9 cellular contexts compared by ENCODE assay signal in the genomic region with DNA sequence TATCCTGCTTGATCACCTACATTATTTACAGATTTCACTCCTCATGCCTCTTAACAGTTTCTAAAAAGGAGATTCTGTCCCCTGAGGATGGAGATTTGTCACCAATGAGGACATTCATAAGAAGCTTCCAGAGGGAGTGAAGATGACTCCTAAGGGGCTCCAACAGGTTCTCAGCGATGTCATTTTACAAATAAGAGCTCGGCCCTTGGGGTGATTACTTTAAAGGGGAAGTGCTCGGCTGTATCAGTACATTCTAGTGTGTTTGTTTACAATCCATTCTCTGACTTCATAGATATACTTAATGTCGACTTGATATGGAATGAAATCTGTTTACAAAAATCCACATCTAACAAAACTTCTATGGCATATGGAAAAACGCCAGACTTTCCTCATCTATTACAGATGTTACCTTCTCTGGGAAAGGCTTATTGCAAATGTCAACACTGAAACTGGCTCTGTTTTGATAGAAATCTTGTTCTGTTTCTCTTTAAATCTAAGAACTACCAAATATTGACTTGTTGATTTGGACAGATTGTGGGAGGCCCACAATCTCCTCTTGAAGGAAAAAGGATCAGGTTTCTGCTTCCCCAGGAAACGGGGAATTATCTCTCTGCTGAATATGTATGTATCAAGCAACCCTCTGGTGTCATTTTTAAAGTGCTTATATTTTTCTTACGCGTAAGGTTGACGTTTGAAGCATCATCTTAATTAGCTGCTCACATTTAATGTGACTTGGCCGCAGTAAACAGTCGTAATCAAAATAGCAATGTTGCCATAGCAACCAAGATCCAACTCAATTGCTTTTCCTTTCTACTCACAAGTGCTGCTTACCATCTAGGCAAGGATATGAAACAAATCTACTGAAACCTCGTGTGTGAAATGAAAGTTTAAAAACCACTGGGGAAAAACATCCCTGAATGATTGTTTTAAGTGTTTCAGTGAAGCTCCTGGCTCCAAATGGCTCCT.
A peak's percentile ranks its signal among the peaks of the same experiment; 100 is the strongest.
DNase-seq lines count a peak whose midpoint lies in the region; ATAC-seq, FAIRE-seq and TF ChIP-seq lines count a peak whose summit lies in the region.
"Had no signal": no experiment of that assay in that cellular context is flagged by ENCODE, and none has a peak within 500 bp of the region (broad histone marks: within the 10 kb centered on the region; RNA-seq: fewer than 3 reads in every experiment).

No MANE protein-coding gene starts in this region.

- 76% methylated on average over 12 of the region's 12 CpGs for whole genome bisulfite sequencing in GM12878 (ENCODE audit: insufficient coverage, insufficient replicate concordance, low lambda C conversion rate, missing lambda C conversion rate)

- in situ Hi-C loops in GM12878 (cut with MboI): no loop called here

- POLR2A ChIA-PET in GM12878 (lab: Charles Lee): interaction anchor here (1.5 kb wide), 1 partner anchor 10 kb away, joined by 3 read pairs; no protein-coding TSS in a partner anchor

- intact Hi-C loops in GM12878 (cut with micrococcal nuclease; ENCODE audit: unreplicated experiment) (loop anchor here (2.0 kb wide), 1 partner anchor 157 kb away; no protein-coding TSS in a partner anchor), Right ventricle myocardium inferior (cut with DNase I) (no loop called here), left ventricle myocardium superior (cut with micrococcal nuclease) (no loop called here)

- BruUV-seq in GM12878 (replicated peaks; lab: Mats Ljungman, UMichigan): no TSS peak

- H4K20me1 ChIP-seq in GM12878 (ENCODE audit: control insufficient read depth, insufficient read depth): no peaks in the 10 kb centered on the region

- DNase-seq in DMS 273 treated with DMSO at 0.1 percent for 48 hours (lab: John Stamatoyannopoulos, UW): peak; percentile 72
- DNase-seq in NCI-H1417 (lab: John Stamatoyannopoulos, UW): peak; percentile 53 to 91 (median 67)
- DNase-seq in GM12878 (ENCODE audit: low read depth, low spot score): peak; percentile 12
- DNase-seq in Right ventricle myocardium inferior (ENCODE audit: missing footprints): no peak
- DNase-seq in stimulated activated CD4-positive, alpha-beta T cell treated with anti-CD3 and anti-CD28 coated beads, Interleukin-1b, Interleukin-23, amount 100 ng/mL, for 48 hours: no peak
- DNase-seq in left ventricle myocardium superior: no peak
- DNase-seq: thyroid gland had no signal

- SMC1A ChIA-PET in GM12878 (lab: Charles Lee; ENCODE audit: uncharacterized antibody, unreplicated experiment): interaction anchor here (0.8 to 1.3 kb wide), 4 partner anchors 34 to 317 kb away, joined by 3 to 4 read pairs (median 4); no protein-coding TSS in a partner anchor

- no peak for TF ChIP-seq RAD21 in GM12878 (IDR thresholded peaks at IDR 0.05; ENCODE audit: insufficient read depth, low read depth, low read length)

- TF ChIP-seq EP300 in GM12878 (IDR thresholded peaks at IDR 0.05; ENCODE audit: borderline replicate concordance in 1 of 2, control insufficient read depth in 1 of 2, low read depth in 2 of 2, low read length in 2 of 2): no peak

- no peak overlapping the region for H3K4me3 ChIP-seq in GM12878
- peak overlapping the region; percentile 26 to 36 for H3K4me3 ChIP-seq in muscle layer of duodenum (ENCODE audit: low read depth in 1 of 2, low read length in 2 of 2)
- H3K4me3 ChIP-seq: thyroid gland had no signal

- no peak for FAIRE-seq in GM12878 (lab: Jason Lieb, UNC)

- H3K27ac ChIP-seq in GM12878 (ENCODE audit: control insufficient read depth, insufficient read depth): no peak overlapping the region
- no peak overlapping the region for H3K27ac ChIP-seq in muscle layer of duodenum (ENCODE audit: low read length)

- no peak overlapping the region for H3K9ac ChIP-seq in GM12878 (ENCODE audit: control insufficient read depth, insufficient read depth, low read length)

- no peak for TF ChIP-seq CTCF in GM12878 (IDR thresholded peaks at IDR 0.05 in 2 of 3, conservative IDR thresholded peaks at IDR 0.05 in 1 of 3; ENCODE audit: control insufficient read depth in 2 of 3, extremely low read depth in 1 of 3, insufficient read depth in 1 of 3, low read depth in 3 of 3, low read length in 3 of 3)

- no peaks in the 10 kb centered on the region for H3K27me3 ChIP-seq in GM12878 (replicated peaks in 1 of 2; ENCODE audit: control insufficient read depth in 2 of 2, insufficient read depth in 2 of 2, low read length in 1 of 2)
- H3K27me3 ChIP-seq in muscle layer of duodenum (ENCODE audit: low read depth, low read length): no peaks in the 10 kb centered on the region
- H3K27me3 ChIP-seq: thyroid gland had no signal

- ATAC-seq in GM12878 (peak; percentile 3; the same call in 1 of the 3 replicates), HG03025 (IDR thresholded peaks at IDR 0.05; ENCODE audit: low FRiP score, unreplicated experiment) (no peak), Right ventricle myocardium inferior (no peak), left ventricle myocardium superior (no peak)

- no peak overlapping the region for H2AFZ ChIP-seq in GM12878 (ENCODE audit: control insufficient read depth, low read depth, low read length)

- CTCF ChIA-PET in GM12878 (lab: Yijun Ruan, JAX): interaction anchor here (0.8 kb wide), 1 partner anchor 16 kb away, joined by 3 read pairs; no protein-coding TSS in a partner anchor

- no peaks in the 10 kb centered on the region for H3K9me3 ChIP-seq in GM12878 (replicated peaks; ENCODE audit: control insufficient read depth, insufficient read depth, low read length)
- H3K9me3 ChIP-seq in muscle layer of duodenum (ENCODE audit: control insufficient read depth in 1 of 2, low read length in 2 of 2): no peaks in the 10 kb centered on the region
- H3K9me3 ChIP-seq: thyroid gland had no signal

- H3K36me3 ChIP-seq in GM12878 (ENCODE audit: control insufficient read depth in 2 of 2, insufficient read depth in 2 of 2, low read length in 1 of 2) (no peaks in the 10 kb centered on the region), muscle layer of duodenum (ENCODE audit: control insufficient read depth in 1 of 2, insufficient read depth in 2 of 2, low read length in 2 of 2) (no peaks in the 10 kb centered on the region)
- H3K36me3 ChIP-seq: thyroid gland had no signal

- TF ChIP-seq POLR2A in GM12878 (IDR thresholded peaks at IDR 0.05; ENCODE audit: low read depth, low read length): no peak

- H3K79me2 ChIP-seq in GM12878 (ENCODE audit: control insufficient read depth, insufficient read depth, low read length): no peaks in the 10 kb centered on the region; the same call in 1 of the 2 replicates

- H3K4me2 ChIP-seq in GM12878 (ENCODE audit: control insufficient read depth, insufficient read depth): peak overlapping the region; percentile 45; the same call in 1 of the 2 replicates

- RAD21 ChIA-PET in GM12878 (lab: Charles Lee; ENCODE audit: unreplicated experiment): interaction anchor here (4.0 kb wide), 1 partner anchor 317 kb away, joined by 17 read pairs; no protein-coding TSS in a partner anchor

- peaks cover 31% of the 10 kb centered on the region for H3K4me1 ChIP-seq in GM12878 (ENCODE audit: control insufficient read depth, insufficient read depth, low read length)
- peaks cover 0 to 10% of the 10 kb centered on the region in 2 donors for H3K4me1 ChIP-seq in muscle layer of duodenum (ENCODE audit: control insufficient read depth in 1 of 2, insufficient read depth in 2 of 2, low read length in 2 of 2)

TF ChIP-seq in GM12878, 131 proteins besides CTCF, POLR2A, EP300 and RAD21 (continues in another document):
- TF ChIP-seq, protein P1, sequence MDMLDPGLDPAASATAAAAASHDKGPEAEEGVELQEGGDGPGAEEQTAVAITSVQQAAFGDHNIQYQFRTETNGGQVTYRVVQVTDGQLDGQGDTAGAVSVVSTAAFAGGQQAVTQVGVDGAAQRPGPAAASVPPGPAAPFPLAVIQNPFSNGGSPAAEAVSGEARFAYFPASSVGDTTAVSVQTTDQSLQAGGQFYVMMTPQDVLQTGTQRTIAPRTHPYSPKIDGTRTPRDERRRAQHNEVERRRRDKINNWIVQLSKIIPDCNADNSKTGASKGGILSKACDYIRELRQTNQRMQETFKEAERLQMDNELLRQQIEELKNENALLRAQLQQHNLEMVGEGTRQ (IDR thresholded peaks at IDR 0.05; ENCODE audit: borderline replicate concordance, low read depth, low read length): no peak
- TF ChIP-seq IKZF2 (IDR thresholded peaks at IDR 0.05): peak; percentile 82
- TF ChIP-seq CHD2 (IDR thresholded peaks at IDR 0.05; ENCODE audit: borderline replicate concordance, low read depth, low read length): no peak
- TF ChIP-seq JUND (IDR thresholded peaks at IDR 0.05; ENCODE audit: low read depth, low read length): no peak
- no peak for TF ChIP-seq SREBF2 (IDR thresholded peaks at IDR 0.05; ENCODE audit: low read length)
- peak; percentile 78 for TF ChIP-seq IKZF1 (conservative IDR thresholded peaks at IDR 0.05)
- 0 out of 2 replicates have a peak, but pooled peaks have one; percentile 47 for TF ChIP-seq EED (IDR thresholded peaks at IDR 0.05; ENCODE audit: low read depth)
- no peak for TF ChIP-seq CHD1 (IDR thresholded peaks at IDR 0.05; ENCODE audit: low read depth, low read length)
- TF ChIP-seq, protein P2, sequence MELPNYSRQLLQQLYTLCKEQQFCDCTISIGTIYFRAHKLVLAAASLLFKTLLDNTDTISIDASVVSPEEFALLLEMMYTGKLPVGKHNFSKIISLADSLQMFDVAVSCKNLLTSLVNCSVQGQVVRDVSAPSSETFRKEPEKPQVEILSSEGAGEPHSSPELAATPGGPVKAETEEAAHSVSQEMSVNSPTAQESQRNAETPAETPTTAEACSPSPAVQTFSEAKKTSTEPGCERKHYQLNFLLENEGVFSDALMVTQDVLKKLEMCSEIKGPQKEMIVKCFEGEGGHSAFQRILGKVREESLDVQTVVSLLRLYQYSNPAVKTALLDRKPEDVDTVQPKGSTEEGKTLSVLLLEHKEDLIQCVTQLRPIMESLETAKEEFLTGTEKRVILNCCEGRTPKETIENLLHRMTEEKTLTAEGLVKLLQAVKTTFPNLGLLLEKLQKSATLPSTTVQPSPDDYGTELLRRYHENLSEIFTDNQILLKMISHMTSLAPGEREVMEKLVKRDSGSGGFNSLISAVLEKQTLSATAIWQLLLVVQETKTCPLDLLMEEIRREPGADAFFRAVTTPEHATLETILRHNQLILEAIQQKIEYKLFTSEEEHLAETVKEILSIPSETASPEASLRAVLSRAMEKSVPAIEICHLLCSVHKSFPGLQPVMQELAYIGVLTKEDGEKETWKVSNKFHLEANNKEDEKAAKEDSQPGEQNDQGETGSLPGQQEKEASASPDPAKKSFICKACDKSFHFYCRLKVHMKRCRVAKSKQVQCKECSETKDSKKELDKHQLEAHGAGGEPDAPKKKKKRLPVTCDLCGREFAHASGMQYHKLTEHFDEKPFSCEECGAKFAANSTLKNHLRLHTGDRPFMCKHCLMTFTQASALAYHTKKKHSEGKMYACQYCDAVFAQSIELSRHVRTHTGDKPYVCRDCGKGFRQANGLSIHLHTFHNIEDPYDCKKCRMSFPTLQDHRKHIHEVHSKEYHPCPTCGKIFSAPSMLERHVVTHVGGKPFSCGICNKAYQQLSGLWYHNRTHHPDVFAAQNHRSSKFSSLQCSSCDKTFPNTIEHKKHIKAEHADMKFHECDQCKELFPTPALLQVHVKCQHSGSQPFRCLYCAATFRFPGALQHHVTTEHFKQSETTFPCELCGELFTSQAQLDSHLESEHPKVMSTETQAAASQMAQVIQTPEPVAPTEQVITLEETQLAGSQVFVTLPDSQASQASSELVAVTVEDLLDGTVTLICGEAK (IDR thresholded peaks at IDR 0.05; ENCODE audit: borderline replicate concordance): peak; percentile 49; the same call in 1 of the 2 replicates

Comparison
In these comparisons a context has a peak if more than half of its experiments do, and no peak if none do; other contexts are left out.
1. DNase-seq: peak in DMS 273 treated with DMSO at 0.1 percent for 48 hours (single experiment), NCI-H1417 (3 of 3) and GM12878 (single experiment); none in Right ventricle myocardium inferior (single experiment), stimulated activated CD4-positive, alpha-beta T cell treated with anti-CD3 and anti-CD28 coated beads, Interleukin-1b, Interleukin-23, amount 100 ng/mL, for 48 hours (single experiment) and left ventricle myocardium superior (single experiment).